21 cellular contexts compared by ENCODE assay signal in the genomic region with DNA sequence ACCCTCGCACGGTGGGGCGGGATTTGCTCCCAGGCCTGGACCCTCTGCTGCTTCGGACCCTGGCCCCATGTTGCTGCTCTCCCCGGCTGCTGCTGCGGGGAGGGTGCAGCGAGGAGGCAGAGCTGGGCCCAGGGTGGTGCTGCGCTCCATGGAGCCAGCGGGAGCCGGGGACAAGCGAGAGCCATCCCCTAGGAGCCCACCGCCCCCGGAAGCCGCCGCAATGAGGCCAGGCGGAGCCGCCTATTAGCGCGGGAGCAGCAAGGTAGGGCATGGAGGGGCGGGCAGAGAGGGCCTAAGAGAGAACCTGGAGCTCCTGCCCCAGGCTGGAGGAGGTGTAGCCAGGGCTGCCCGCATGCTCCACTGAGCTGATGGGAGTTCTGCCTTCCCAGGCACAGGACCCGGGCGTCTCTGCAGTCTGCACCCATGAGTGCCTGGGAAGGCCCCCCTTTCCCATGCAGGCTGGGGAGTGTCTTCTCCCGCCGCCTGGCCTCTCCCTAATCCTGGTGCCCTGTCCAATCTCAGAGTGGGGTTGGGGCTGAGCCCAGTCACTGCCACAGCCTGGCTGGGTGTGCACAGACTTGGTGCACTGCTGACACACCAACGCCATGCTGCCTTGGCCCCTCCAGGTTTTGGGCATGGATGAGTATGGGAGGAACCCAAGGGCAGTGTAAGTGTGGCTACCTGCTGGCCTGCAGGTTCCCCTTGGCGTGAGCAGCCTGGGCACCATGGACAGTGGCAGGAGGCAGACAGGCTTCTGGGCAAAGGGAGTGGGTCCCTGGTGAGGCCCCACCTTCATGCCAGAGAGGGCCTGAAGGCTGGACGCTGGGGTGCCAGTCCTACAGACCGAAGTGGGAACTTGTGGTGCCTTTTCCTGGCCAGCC.
DNase-seq lines count a peak whose midpoint lies in the region; ATAC-seq and TF ChIP-seq lines count a peak whose summit lies in the region.
"Had no signal": no experiment of that assay in that cellular context is flagged by ENCODE, and none has a peak within 500 bp of the region (broad histone marks: within the 10 kb centered on the region; RNA-seq: fewer than 3 reads in every experiment).

No MANE protein-coding gene starts in this region.

- H4K20me1 ChIP-seq in SK-N-SH (ENCODE audit: insufficient read depth): no peaks in the 10 kb centered on the region

- no peaks in the 10 kb centered on the region for H3K9me3 ChIP-seq in SK-N-SH
- H3K9me3 ChIP-seq in lower lobe of right lung: no peaks in the 10 kb centered on the region
- H3K9me3 ChIP-seq: BE2C had no signal

- H3K9ac ChIP-seq in SK-N-SH: no peak overlapping the region

- 58% methylated on average over 13 of the region's 29 CpGs for WGBS in SK-N-SH (ENCODE audit: low lambda C conversion rate)

- H3K79me2 ChIP-seq in SK-N-SH (ENCODE audit: insufficient read depth): no peaks in the 10 kb centered on the region

- intact Hi-C loops in lower lobe of right lung (cut with DNase I): no loop called here

- CTCF ChIA-PET in SK-N-SH (lab: Yijun Ruan, JAX): no interaction called here

- POLR2A ChIA-PET in SK-N-SH (lab: Yijun Ruan, JAX): no interaction called here

- H3F3A ChIP-seq in SK-N-SH (replicated peaks; ENCODE audit: insufficient read depth): no peaks in the 10 kb centered on the region

- no peak for TF ChIP-seq EP300 in SK-N-SH (IDR thresholded peaks at IDR 0.05; ENCODE audit: borderline replicate concordance in 1 of 2, low read depth in 1 of 2, low read length in 1 of 2)

- no peak for TF ChIP-seq CTCF in SK-N-SH (IDR thresholded peaks at IDR 0.05)
- no peak for TF ChIP-seq CTCF in lower lobe of right lung (IDR thresholded peaks at IDR 0.05)

- H3K4me1 ChIP-seq in SK-N-SH (ENCODE audit: control insufficient read depth in 1 of 2, insufficient read depth in 2 of 2, low read depth in 1 of 2, low read length in 1 of 2): no peaks in the 10 kb centered on the region
- no peaks in the 10 kb centered on the region for H3K4me1 ChIP-seq in lower lobe of right lung
- H3K4me1 ChIP-seq: BE2C had no signal

- DNase-seq in SK-N-SH (no peak), lower lobe of right lung (peak; percentile 39)
- DNase-seq in stimulated activated naive CD8-positive, alpha-beta T cell treated with anti-CD3 and anti-CD28 coated beads, Interleukin-15, Interleukin-2, amounts not matched to agents 100 U/mL and 50 U/mL, for 24 hours: no peak
- DNase-seq: BE2C; CD4-positive, alpha-beta T cell; DMS153; GDM1; KBM-7; NCI-H1105; NCI-H1694; NCI-H2081 treated with DMSO at 0.1 percent for 48 hours; NCI-H510A; NCI-H748 treated with DMSO at 0.1 percent for 48 hours; OCI-M1; SIG-M5 had no signal

- no peaks in the 10 kb centered on the region for H3K36me3 ChIP-seq in SK-N-SH (replicated peaks in 1 of 2; ENCODE audit: control insufficient read depth in 1 of 2, insufficient read depth in 2 of 2, low read length in 1 of 2)
- H3K36me3 ChIP-seq in lower lobe of right lung: no peaks in the 10 kb centered on the region
- H3K36me3 ChIP-seq: BE2C had no signal

- no peak for TF ChIP-seq RAD21 in SK-N-SH (IDR thresholded peaks at IDR 0.05; ENCODE audit: low read length)

- ATAC-seq in SK-N-SH treated with all-trans-retinoic acid at 6 μM for 48 hours (no peak), lower lobe of right lung (peak; percentile 16 to 41), GM18520 (IDR thresholded peaks at IDR 0.05; ENCODE audit: unreplicated experiment) (no peak), GM21723 (IDR thresholded peaks at IDR 0.05; ENCODE audit: unreplicated experiment) (no peak), HG03565 (IDR thresholded peaks at IDR 0.05; ENCODE audit: unreplicated experiment) (no peak)
- ATAC-seq in stimulated activated naive CD8-positive, alpha-beta T cell treated with anti-CD3 and anti-CD28 coated beads, Interleukin-15, Interleukin-2, amounts not matched to agents 100 U/mL and 50 U/mL, for 24 hours: peak; percentile 14

- H3K4me2 ChIP-seq in SK-N-SH: no peak overlapping the region

- H3K4me3 ChIP-seq in SK-N-SH (ENCODE audit: low read depth in 2 of 2, low read length in 1 of 2): no peak overlapping the region
- no peak overlapping the region for H3K4me3 ChIP-seq in lower lobe of right lung

- no peak overlapping the region for H2AFZ ChIP-seq in SK-N-SH (ENCODE audit: low read depth)

- H3K27me3 ChIP-seq in SK-N-SH (ENCODE audit: insufficient read depth) (no peaks in the 10 kb centered on the region), lower lobe of right lung (ENCODE audit: low read depth) (no peaks in the 10 kb centered on the region)

- H3K27ac ChIP-seq in SK-N-SH (ENCODE audit: low read depth in 2 of 2, low read length in 1 of 2) (no peak overlapping the region), lower lobe of right lung (no peak overlapping the region)
- H3K27ac ChIP-seq: 22Rv1 had no signal

- H3K9me2 ChIP-seq in SK-N-SH: no peaks in the 10 kb centered on the region

TF ChIP-seq in SK-N-SH treated with all-trans-retinoic acid at 6 μM for 48 hours, 23 proteins besides CTCF, POLR2A, EP300 and RAD21 (continues in another document):
- TF ChIP-seq TOX (CRISPR knock-in tag; IDR thresholded peaks at IDR 0.05; ENCODE audit: borderline replicate concordance): no peak
- TF ChIP-seq BACH2 (CRISPR knock-in tag; IDR thresholded peaks at IDR 0.05; ENCODE audit: borderline replicate concordance): no peak
- TF ChIP-seq, protein P1, sequence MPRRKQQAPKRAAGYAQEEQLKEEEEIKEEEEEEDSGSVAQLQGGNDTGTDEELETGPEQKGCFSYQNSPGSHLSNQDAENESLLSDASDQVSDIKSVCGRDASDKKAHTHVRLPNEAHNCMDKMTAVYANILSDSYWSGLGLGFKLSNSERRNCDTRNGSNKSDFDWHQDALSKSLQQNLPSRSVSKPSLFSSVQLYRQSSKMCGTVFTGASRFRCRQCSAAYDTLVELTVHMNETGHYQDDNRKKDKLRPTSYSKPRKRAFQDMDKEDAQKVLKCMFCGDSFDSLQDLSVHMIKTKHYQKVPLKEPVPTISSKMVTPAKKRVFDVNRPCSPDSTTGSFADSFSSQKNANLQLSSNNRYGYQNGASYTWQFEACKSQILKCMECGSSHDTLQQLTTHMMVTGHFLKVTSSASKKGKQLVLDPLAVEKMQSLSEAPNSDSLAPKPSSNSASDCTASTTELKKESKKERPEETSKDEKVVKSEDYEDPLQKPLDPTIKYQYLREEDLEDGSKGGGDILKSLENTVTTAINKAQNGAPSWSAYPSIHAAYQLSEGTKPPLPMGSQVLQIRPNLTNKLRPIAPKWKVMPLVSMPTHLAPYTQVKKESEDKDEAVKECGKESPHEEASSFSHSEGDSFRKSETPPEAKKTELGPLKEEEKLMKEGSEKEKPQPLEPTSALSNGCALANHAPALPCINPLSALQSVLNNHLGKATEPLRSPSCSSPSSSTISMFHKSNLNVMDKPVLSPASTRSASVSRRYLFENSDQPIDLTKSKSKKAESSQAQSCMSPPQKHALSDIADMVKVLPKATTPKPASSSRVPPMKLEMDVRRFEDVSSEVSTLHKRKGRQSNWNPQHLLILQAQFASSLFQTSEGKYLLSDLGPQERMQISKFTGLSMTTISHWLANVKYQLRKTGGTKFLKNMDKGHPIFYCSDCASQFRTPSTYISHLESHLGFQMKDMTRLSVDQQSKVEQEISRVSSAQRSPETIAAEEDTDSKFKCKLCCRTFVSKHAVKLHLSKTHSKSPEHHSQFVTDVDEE (CRISPR knock-in tag; IDR thresholded peaks at IDR 0.05): no peak
- TF ChIP-seq ARNTL (CRISPR knock-in tag; IDR thresholded peaks at IDR 0.05; ENCODE audit: borderline replicate concordance, low read depth): no peak
- no peak for TF ChIP-seq SNAI2 (CRISPR knock-in tag; IDR thresholded peaks at IDR 0.05)
- no peak for TF ChIP-seq PPARA (CRISPR knock-in tag; IDR thresholded peaks at IDR 0.05; ENCODE audit: borderline replicate concordance)

TF ChIP-seq in PFSK-1, 5 proteins besides CTCF, POLR2A, EP300 and RAD21:
- TF ChIP-seq TAF1 (IDR thresholded peaks at IDR 0.05; ENCODE audit: borderline replicate concordance, insufficient read depth, low read length): no peak
- TF ChIP-seq, protein P2, sequence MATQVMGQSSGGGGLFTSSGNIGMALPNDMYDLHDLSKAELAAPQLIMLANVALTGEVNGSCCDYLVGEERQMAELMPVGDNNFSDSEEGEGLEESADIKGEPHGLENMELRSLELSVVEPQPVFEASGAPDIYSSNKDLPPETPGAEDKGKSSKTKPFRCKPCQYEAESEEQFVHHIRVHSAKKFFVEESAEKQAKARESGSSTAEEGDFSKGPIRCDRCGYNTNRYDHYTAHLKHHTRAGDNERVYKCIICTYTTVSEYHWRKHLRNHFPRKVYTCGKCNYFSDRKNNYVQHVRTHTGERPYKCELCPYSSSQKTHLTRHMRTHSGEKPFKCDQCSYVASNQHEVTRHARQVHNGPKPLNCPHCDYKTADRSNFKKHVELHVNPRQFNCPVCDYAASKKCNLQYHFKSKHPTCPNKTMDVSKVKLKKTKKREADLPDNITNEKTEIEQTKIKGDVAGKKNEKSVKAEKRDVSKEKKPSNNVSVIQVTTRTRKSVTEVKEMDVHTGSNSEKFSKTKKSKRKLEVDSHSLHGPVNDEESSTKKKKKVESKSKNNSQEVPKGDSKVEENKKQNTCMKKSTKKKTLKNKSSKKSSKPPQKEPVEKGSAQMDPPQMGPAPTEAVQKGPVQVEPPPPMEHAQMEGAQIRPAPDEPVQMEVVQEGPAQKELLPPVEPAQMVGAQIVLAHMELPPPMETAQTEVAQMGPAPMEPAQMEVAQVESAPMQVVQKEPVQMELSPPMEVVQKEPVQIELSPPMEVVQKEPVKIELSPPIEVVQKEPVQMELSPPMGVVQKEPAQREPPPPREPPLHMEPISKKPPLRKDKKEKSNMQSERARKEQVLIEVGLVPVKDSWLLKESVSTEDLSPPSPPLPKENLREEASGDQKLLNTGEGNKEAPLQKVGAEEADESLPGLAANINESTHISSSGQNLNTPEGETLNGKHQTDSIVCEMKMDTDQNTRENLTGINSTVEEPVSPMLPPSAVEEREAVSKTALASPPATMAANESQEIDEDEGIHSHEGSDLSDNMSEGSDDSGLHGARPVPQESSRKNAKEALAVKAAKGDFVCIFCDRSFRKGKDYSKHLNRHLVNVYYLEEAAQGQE (IDR thresholded peaks at IDR 0.05; ENCODE audit: insufficient read depth in 1 of 2, low read depth in 2 of 2, low read length in 2 of 2): peak; percentile 16 to 74; a peak in 1 of 4 replicates

Comparison
In these comparisons a context has a peak if more than half of its experiments do, and no peak if none do; other contexts are left out.
1. ATAC-seq: peak in lower lobe of right lung (2 of 2) and stimulated activated naive CD8-positive, alpha-beta T cell treated with anti-CD3 and anti-CD28 coated beads, Interleukin-15, Interleukin-2, amounts not matched to agents 100 U/mL and 50 U/mL, for 24 hours (single experiment); none in SK-N-SH treated with all-trans-retinoic acid at 6 μM for 48 hours (single experiment), GM18520 (single experiment), GM21723 (single experiment) and HG03565 (single experiment).